In the genomic region with DNA sequence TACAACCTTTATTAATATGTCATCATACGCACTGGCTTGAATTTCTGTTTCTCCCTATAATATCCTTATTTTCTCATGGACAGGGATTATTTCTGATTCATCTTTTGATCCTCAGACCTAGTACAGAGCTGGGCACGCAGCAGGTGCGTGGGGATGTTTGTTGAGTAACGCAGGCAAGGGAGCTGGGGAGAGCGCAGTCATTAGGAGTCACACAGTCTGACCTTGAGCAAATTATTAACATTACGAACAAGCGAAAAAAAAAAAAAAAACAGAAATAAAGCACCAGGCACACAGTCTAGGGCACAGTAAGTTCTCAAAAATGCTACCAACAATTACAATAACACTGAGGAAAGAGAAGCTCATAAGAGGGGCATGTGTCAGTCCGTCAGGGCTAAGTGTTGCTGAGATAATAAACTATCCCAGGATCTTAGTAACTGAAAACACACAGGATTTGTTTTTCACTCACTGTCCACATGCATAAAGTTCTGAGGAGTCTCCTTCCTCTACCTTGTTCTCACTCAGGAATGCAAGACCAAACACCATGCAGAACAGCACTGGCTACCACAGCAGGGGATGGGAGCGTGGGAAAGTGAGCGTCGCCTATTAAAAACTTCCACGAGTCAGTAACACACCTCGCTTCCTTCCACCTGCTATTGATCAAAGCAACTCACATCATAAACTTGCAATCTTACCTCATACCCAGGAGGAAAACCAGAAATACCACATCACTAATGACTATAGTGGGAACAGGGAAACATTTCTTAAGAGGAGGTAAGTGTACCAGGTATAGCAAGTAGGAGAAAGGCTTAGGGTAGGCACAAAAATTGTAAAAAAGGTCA, we compare ENCODE assay signal across 16 cellular contexts. TPM values are rescaled to one million over a fixed set of nuclear protein-coding genes. Genes with fewer than 3 reads are reported as not detected.
"Had no signal": no experiment of that assay in that cellular context is flagged by ENCODE, and none has a peak within 500 bp of the region (broad histone marks: within the 10 kb centered on the region; RNA-seq: fewer than 3 reads in every experiment).

No MANE protein-coding gene starts in this region.

- H3K27ac ChIP-seq: esophagus squamous epithelium, lower lobe of right lung, neutrophil, right lobe of liver, testis had no signal

- H3K4me3 ChIP-seq: esophagus squamous epithelium, lower lobe of right lung, right lobe of liver, testis had no signal

- H3K36me3 Mint-ChIP-seq: activated CD4-positive, alpha-beta memory T cell treated with anti-CD3 and anti-CD28 coated beads for 36 hours; activated naive CD8-positive, alpha-beta T cell treated with anti-CD3 and anti-CD28 coated beads for 36 hours; naive thymus-derived CD4-positive, alpha-beta T cell had no signal

- H3K36me3 ChIP-seq: esophagus squamous epithelium, lower lobe of right lung, neutrophil, right lobe of liver had no signal

- H3K9me3 Mint-ChIP-seq: stimulated activated naive CD8-positive, alpha-beta T cell treated with anti-CD3 and anti-CD28 coated beads, Interleukin-15, Interleukin-2, amounts not matched to agents 100 ng/mL and 50 ng/mL, for 24 hours had no signal

- H3K4me1 Mint-ChIP-seq: activated naive CD8-positive, alpha-beta T cell treated with anti-CD3 and anti-CD28 coated beads for 36 hours; naive thymus-derived CD4-positive, alpha-beta T cell had no signal

- H3K4me3 Mint-ChIP-seq: activated CD4-positive, alpha-beta memory T cell treated with anti-CD3 and anti-CD28 coated beads for 36 hours; activated naive CD8-positive, alpha-beta T cell treated with anti-CD3 and anti-CD28 coated beads for 36 hours; naive thymus-derived CD4-positive, alpha-beta T cell; stimulated activated naive CD8-positive, alpha-beta T cell treated with anti-CD3 and anti-CD28 coated beads, Interleukin-15, Interleukin-2, amounts not matched to agents 100 ng/mL and 50 ng/mL, for 24 hours had no signal

- H3K27me3 Mint-ChIP-seq: activated CD4-positive, alpha-beta memory T cell treated with anti-CD3 and anti-CD28 coated beads for 36 hours; activated naive CD8-positive, alpha-beta T cell treated with anti-CD3 and anti-CD28 coated beads for 36 hours; naive thymus-derived CD4-positive, alpha-beta T cell; stimulated activated naive CD8-positive, alpha-beta T cell treated with anti-CD3 and anti-CD28 coated beads, Interleukin-15, Interleukin-2, amounts not matched to agents 100 ng/mL and 50 ng/mL, for 24 hours had no signal

- H3K27me3 ChIP-seq: esophagus squamous epithelium, neutrophil, right lobe of liver, testis had no signal

- H3K27ac Mint-ChIP-seq: activated CD4-positive, alpha-beta memory T cell treated with anti-CD3 and anti-CD28 coated beads for 36 hours; activated naive CD8-positive, alpha-beta T cell treated with anti-CD3 and anti-CD28 coated beads for 36 hours; naive thymus-derived CD4-positive, alpha-beta T cell; stimulated activated naive CD8-positive, alpha-beta T cell treated with anti-CD3 and anti-CD28 coated beads, Interleukin-15, Interleukin-2, amounts not matched to agents 100 ng/mL and 50 ng/mL, for 24 hours had no signal

- ATAC-seq: lower lobe of right lung; naive thymus-derived CD4-positive, alpha-beta T cell; right lobe of liver had no signal

- H3K4me1 ChIP-seq: esophagus squamous epithelium, lower lobe of right lung, right lobe of liver, testis had no signal

- H3K9me3 ChIP-seq: esophagus squamous epithelium, lower lobe of right lung, neutrophil, right lobe of liver, testis had no signal

- DNase-seq: activated CD4-positive, alpha-beta memory T cell treated with anti-CD3 and anti-CD28 coated beads for 36 hours; activated CD4-positive, alpha-beta T cell treated with anti-CD3 and anti-CD28 coated beads for 1 hour; activated gamma-delta T cell treated with Interleukin-2 at 50 U/mL for 16 hours; activated naive CD8-positive, alpha-beta T cell treated with anti-CD3 and anti-CD28 coated beads for 36 hours; activated T-cell treated with anti-CD3 and anti-CD28 coated beads, Interleukin-2, amount 50 U/mL, for 48 hours; cerebellar nuclear complex; esophagus squamous epithelium; foreskin fibroblast; lower lobe of right lung; naive thymus-derived CD4-positive, alpha-beta T cell; right lobe of liver; stimulated activated CD4-positive, alpha-beta T cell treated with anti-CD3 and anti-CD28 coated beads, Interleukin-2, amount 100 ng/mL, for 48 hours; SW 1271; testis had no signal

RNA-seq across cellular contexts. Expression of gene PDE10A, which starts 56.9 kb away (rescaled TPM):
- total RNA-seq: activated CD4-positive, alpha-beta memory T cell treated with anti-CD3 and anti-CD28 coated beads for 36 hours; activated naive CD8-positive, alpha-beta T cell treated with anti-CD3 and anti-CD28 coated beads for 36 hours; naive thymus-derived CD4-positive, alpha-beta T cell had no signal
- polyA plus RNA-seq: naive thymus-derived CD4-positive, alpha-beta T cell had no signal
